1 cellular context compared by ENCODE assay signal in the genomic region with DNA sequence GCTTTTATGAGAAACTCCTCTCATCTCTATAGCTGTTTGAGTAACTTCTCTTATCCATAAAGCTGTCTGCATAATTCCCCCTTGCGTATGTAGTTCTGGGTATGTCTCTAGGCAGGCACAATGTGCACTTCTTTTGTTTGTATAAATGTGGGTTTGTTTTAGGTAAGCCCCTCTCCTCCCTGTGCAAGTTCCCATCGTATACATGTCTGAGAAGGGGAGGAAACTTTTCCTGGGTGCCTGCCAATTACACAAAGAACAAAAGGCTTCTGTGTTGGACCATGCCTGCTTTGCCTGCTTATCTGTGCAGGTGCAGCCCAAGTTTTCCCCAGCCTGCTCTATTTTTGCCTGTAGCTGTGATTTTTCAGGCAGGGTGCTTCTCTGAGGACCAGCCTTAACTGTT.
TF ChIP-seq lines count a peak whose summit lies in the region.

No MANE protein-coding gene starts in this region.

TF ChIP-seq in WTC11, 78 proteins besides CTCF, POLR2A, EP300 and RAD21 (continued from another document):
- TF ChIP-seq, protein P1, sequence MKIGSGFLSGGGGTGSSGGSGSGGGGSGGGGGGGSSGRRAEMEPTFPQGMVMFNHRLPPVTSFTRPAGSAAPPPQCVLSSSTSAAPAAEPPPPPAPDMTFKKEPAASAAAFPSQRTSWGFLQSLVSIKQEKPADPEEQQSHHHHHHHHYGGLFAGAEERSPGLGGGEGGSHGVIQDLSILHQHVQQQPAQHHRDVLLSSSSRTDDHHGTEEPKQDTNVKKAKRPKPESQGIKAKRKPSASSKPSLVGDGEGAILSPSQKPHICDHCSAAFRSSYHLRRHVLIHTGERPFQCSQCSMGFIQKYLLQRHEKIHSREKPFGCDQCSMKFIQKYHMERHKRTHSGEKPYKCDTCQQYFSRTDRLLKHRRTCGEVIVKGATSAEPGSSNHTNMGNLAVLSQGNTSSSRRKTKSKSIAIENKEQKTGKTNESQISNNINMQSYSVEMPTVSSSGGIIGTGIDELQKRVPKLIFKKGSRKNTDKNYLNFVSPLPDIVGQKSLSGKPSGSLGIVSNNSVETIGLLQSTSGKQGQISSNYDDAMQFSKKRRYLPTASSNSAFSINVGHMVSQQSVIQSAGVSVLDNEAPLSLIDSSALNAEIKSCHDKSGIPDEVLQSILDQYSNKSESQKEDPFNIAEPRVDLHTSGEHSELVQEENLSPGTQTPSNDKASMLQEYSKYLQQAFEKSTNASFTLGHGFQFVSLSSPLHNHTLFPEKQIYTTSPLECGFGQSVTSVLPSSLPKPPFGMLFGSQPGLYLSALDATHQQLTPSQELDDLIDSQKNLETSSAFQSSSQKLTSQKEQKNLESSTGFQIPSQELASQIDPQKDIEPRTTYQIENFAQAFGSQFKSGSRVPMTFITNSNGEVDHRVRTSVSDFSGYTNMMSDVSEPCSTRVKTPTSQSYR (CRISPR knock-in tag; IDR thresholded peaks at IDR 0.05): no peak
- TF ChIP-seq, protein P2, sequence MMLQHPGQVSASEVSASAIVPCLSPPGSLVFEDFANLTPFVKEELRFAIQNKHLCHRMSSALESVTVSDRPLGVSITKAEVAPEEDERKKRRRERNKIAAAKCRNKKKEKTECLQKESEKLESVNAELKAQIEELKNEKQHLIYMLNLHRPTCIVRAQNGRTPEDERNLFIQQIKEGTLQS (CRISPR knock-in tag; conservative IDR thresholded peaks at IDR 0.05): no peak
- TF ChIP-seq SOX15 (CRISPR knock-in tag; IDR thresholded peaks at IDR 0.05) (no peak), CBFB (CRISPR knock-in tag; IDR thresholded peaks at IDR 0.05; ENCODE audit: low read depth) (no peak), EMX1 (CRISPR knock-in tag; IDR thresholded peaks at IDR 0.05) (no peak), ZNF396 (CRISPR knock-in tag; IDR thresholded peaks at IDR 0.05; ENCODE audit: borderline replicate concordance) (no peak)
- TF ChIP-seq, protein P3, sequence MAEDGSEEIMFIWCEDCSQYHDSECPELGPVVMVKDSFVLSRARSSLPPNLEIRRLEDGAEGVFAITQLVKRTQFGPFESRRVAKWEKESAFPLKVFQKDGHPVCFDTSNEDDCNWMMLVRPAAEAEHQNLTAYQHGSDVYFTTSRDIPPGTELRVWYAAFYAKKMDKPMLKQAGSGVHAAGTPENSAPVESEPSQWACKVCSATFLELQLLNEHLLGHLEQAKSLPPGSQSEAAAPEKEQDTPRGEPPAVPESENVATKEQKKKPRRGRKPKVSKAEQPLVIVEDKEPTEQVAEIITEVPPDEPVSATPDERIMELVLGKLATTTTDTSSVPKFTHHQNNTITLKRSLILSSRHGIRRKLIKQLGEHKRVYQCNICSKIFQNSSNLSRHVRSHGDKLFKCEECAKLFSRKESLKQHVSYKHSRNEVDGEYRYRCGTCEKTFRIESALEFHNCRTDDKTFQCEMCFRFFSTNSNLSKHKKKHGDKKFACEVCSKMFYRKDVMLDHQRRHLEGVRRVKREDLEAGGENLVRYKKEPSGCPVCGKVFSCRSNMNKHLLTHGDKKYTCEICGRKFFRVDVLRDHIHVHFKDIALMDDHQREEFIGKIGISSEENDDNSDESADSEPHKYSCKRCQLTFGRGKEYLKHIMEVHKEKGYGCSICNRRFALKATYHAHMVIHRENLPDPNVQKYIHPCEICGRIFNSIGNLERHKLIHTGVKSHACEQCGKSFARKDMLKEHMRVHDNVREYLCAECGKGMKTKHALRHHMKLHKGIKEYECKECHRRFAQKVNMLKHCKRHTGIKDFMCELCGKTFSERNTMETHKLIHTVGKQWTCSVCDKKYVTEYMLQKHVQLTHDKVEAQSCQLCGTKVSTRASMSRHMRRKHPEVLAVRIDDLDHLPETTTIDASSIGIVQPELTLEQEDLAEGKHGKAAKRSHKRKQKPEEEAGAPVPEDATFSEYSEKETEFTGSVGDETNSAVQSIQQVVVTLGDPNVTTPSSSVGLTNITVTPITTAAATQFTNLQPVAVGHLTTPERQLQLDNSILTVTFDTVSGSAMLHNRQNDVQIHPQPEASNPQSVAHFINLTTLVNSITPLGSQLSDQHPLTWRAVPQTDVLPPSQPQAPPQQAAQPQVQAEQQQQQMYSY (CRISPR knock-in tag; IDR thresholded peaks at IDR 0.05): no peak
- TF ChIP-seq, protein P4, sequence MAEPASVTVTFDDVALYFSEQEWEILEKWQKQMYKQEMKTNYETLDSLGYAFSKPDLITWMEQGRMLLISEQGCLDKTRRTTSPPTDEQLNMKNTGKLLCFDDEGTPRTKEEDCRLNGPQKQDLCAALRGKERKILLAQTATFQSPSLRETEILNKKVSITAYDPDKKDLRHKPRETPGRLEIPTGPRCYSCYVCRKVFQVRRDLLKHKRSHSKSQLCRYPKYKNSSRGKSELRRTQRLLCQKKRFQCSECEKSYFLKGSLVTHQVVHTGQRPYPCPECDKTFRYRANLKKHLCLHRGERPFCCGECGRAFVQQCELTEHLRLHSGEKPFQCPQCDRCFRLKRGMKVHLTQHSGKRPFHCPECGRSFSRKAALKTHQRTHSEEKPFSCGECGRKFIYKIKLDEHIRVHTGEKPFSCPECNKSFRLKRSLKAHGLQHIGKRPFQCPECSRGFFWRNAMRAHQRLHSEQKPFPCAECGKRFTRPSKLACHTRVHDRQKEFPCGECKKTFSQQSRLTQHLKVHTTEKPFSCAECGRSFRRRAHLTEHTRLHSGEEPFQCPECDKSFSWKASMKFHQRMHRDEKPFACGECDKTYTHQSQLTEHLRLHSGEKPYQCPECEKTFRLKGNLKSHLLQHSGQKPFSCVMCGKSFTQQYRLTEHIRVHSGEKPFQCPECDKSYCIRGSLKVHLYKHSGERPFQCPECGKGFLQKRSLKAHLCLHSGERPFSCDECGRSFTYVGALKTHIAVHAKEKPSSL (CRISPR knock-in tag; conservative IDR thresholded peaks at IDR 0.05): no peak
- TF ChIP-seq, protein P5, sequence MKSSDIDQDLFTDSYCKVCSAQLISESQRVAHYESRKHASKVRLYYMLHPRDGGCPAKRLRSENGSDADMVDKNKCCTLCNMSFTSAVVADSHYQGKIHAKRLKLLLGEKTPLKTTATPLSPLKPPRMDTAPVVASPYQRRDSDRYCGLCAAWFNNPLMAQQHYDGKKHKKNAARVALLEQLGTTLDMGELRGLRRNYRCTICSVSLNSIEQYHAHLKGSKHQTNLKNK (CRISPR knock-in tag; IDR thresholded peaks at IDR 0.05): no peak
